Comparison of ENCODE assay signal across 15 cellular contexts in genomic region chr9:70403166-70403565, GRCh38. TPM values are rescaled to one million over a fixed set of nuclear protein-coding genes. Genes with fewer than 3 reads are reported as not detected.
DNase-seq lines count a peak whose midpoint lies in the region; ATAC-seq, FAIRE-seq and TF ChIP-seq lines count a peak whose summit lies in the region.
"Had no signal": no experiment of that assay in that cellular context is flagged by ENCODE, and none has a peak within 500 bp of the region (broad histone marks: within the 10 kb centered on the region; RNA-seq: fewer than 3 reads in every experiment).

No MANE protein-coding gene starts in this region.

- no TSS peak for BruUV-seq in endothelial cell of umbilical vein (replicated peaks; lab: Mats Ljungman, UMichigan)

- peaks cover 93% of the 10 kb centered on the region for H3K79me2 ChIP-seq in endothelial cell of umbilical vein (ENCODE audit: control insufficient read depth, insufficient read depth, low read length)

- no peak for ATAC-seq in stimulated activated naive CD8-positive, alpha-beta T cell treated with anti-CD3 and anti-CD28 coated beads, Interleukin-15, amount 100 ng/mL, for 72 hours
- ATAC-seq in HG03095 (IDR thresholded peaks at IDR 0.05; ENCODE audit: unreplicated experiment) = no peak
- ATAC-seq in activated CD4-positive, CD25-positive, alpha-beta regulatory T cell treated with anti-CD3 and anti-CD28 coated beads, Interleukin-2, amount 50 U/mL, for 24 hours = no peak

- H3K27ac ChIP-seq in endothelial cell of umbilical vein (ENCODE audit: insufficient read depth, low read depth, low read length) = no peak overlapping the region
- H3K27ac ChIP-seq: BLaER1 treated with 17β-estradiol and CSF1 and Interleukin-3, amounts not matched to agents 10 nM and 100 nM had no signal

- peaks cover 86% of the 10 kb centered on the region for H3K4me1 Mint-ChIP-seq in stimulated activated naive CD8-positive, alpha-beta T cell treated with anti-CD3 and anti-CD28 coated beads, Interleukin-15, Interleukin-2, amounts not matched to agents 100 ng/mL and 50 ng/mL, for 24 hours (ENCODE audit: low read depth)
- H3K4me1 Mint-ChIP-seq in stimulated activated naive CD8-positive, alpha-beta T cell treated with anti-CD3 and anti-CD28 coated beads, Interleukin-15, amount 100 ng/mL, for 72 hours = peaks cover 89% of the 10 kb centered on the region

- no peaks in the 10 kb centered on the region for H4K20me1 ChIP-seq in endothelial cell of umbilical vein (replicated peaks; ENCODE audit: control insufficient read depth, extremely low read depth, insufficient read depth, low read length)

- H3K4me1 ChIP-seq in endothelial cell of umbilical vein (ENCODE audit: control insufficient read depth, extremely low read depth, insufficient read depth, low read length) = peaks cover 15% of the 10 kb centered on the region

- H3K27me3 ChIP-seq in endothelial cell of umbilical vein (ENCODE audit: control insufficient read depth in 2 of 2, insufficient read depth in 2 of 2, low read length in 2 of 2) = no peaks in the 10 kb centered on the region
- H3K27me3 ChIP-seq: BLaER1 treated with 17β-estradiol and CSF1 and Interleukin-3, amounts not matched to agents 10 nM and 100 nM had no signal

- H3K9ac ChIP-seq in endothelial cell of umbilical vein (replicated peaks; ENCODE audit: extremely low read depth, insufficient read depth, low read length) = no peak overlapping the region

- no peak for TF ChIP-seq CTCF in endothelial cell of umbilical vein (IDR thresholded peaks at IDR 0.05; ENCODE audit: extremely low read depth in 1 of 2, insufficient read depth in 1 of 2, low read depth in 1 of 2, low read length in 2 of 2)

- H3K36me3 ChIP-seq in endothelial cell of umbilical vein (ENCODE audit: control insufficient read depth in 2 of 2, extremely low read depth in 1 of 2, insufficient read depth in 2 of 2, low read length in 2 of 2) = no peaks in the 10 kb centered on the region

- POLR2A ChIA-PET in endothelial cell of umbilical vein (lab: Charles Lee) = no interaction called here

- H3K27me3 Mint-ChIP-seq in stimulated activated naive CD8-positive, alpha-beta T cell treated with anti-CD3 and anti-CD28 coated beads, Interleukin-15, Interleukin-2, amounts not matched to agents 100 ng/mL and 50 ng/mL, for 24 hours = no peaks in the 10 kb centered on the region
- no peaks in the 10 kb centered on the region for H3K27me3 Mint-ChIP-seq in stimulated activated naive CD8-positive, alpha-beta T cell treated with anti-CD3 and anti-CD28 coated beads, Interleukin-15, amount 100 ng/mL, for 72 hours
- H3K27me3 Mint-ChIP-seq: activated B cell treated with CpG ODN at 0.5 μM for 24 hours had no signal

- H3K9me1 ChIP-seq in endothelial cell of umbilical vein (replicated peaks; ENCODE audit: control insufficient read depth, extremely low read depth, insufficient read depth, low read length) = no peaks in the 10 kb centered on the region

- dilution Hi-C loops in endothelial cell of umbilical vein (cut with MboI; ENCODE audit: extremely low pct_ligation_motif_present, low sequenced_read_pairs) = no loop called here

- H3K4me2 ChIP-seq in endothelial cell of umbilical vein (ENCODE audit: insufficient read depth, low read length) = no peak overlapping the region

- no peak for DNase-seq in stimulated activated naive CD8-positive, alpha-beta T cell treated with anti-CD3 and anti-CD28 coated beads, Interleukin-15, amount 100 ng/mL, for 72 hours
- DNase-seq in endothelial cell of umbilical vein (ENCODE audit: low read depth, low spot score) = peak; percentile 26
- peak; percentile 88 for DNase-seq in renal cortical epithelial cell (ENCODE audit: low read depth)
- DNase-seq in KBM-7 = no peak
- no peak for DNase-seq in HPDE6-E6E7 (ENCODE audit: extremely low spot score)
- DNase-seq: activated B cell treated with CpG ODN at 0.5 μM for 24 hours, foreskin fibroblast, NCI-H1417 treated with DMSO at 0.1 percent for 48 hours, NCI-H524 treated with DMSO at 0.1 percent for 48 hours, nucleus accumbens had no signal

- no peak for FAIRE-seq in endothelial cell of umbilical vein (lab: Jason Lieb, UNC)

- in situ Hi-C loops in KBM-7 (cut with MboI; ENCODE audit: low pct_unique_long_range_greater_than_20kb, low sequenced_read_pairs) = no loop called here

- no peak overlapping the region for H3K4me3 Mint-ChIP-seq in stimulated activated naive CD8-positive, alpha-beta T cell treated with anti-CD3 and anti-CD28 coated beads, Interleukin-15, Interleukin-2, amounts not matched to agents 100 ng/mL and 50 ng/mL, for 24 hours
- H3K4me3 Mint-ChIP-seq in stimulated activated naive CD8-positive, alpha-beta T cell treated with anti-CD3 and anti-CD28 coated beads, Interleukin-15, amount 100 ng/mL, for 72 hours = no peak overlapping the region
- H3K4me3 Mint-ChIP-seq: activated B cell treated with CpG ODN at 0.5 μM for 24 hours; activated T-helper 1 cell treated with anti-CD3 and anti-CD28 coated beads, Interleukin-12 subunit alpha, Interleukin-12 subunit beta, Interleukin-2, Interleukin-4 antibody, amounts not matched to agents 30 ng/mL and 10 ng/mL and 1 ng/mL, durations not matched to agents 14 hours and 24 hours and 36 hours had no signal

- no peaks in the 10 kb centered on the region for H3K36me3 Mint-ChIP-seq in stimulated activated naive CD8-positive, alpha-beta T cell treated with anti-CD3 and anti-CD28 coated beads, Interleukin-15, Interleukin-2, amounts not matched to agents 100 ng/mL and 50 ng/mL, for 24 hours (ENCODE audit: low read depth)

- H3K4me3 ChIP-seq in endothelial cell of umbilical vein (replicated peaks in 1 of 3; ENCODE audit: insufficient read depth in 1 of 3, low read depth in 1 of 3, low read length in 3 of 3) = no peak overlapping the region
- H3K4me3 ChIP-seq: BLaER1 treated with 17β-estradiol and CSF1 and Interleukin-3, amounts not matched to agents 10 nM and 100 nM had no signal

- H3K9me3 Mint-ChIP-seq in stimulated activated naive CD8-positive, alpha-beta T cell treated with anti-CD3 and anti-CD28 coated beads, Interleukin-15, Interleukin-2, amounts not matched to agents 100 ng/mL and 50 ng/mL, for 24 hours = no peaks in the 10 kb centered on the region
- H3K9me3 Mint-ChIP-seq in stimulated activated naive CD8-positive, alpha-beta T cell treated with anti-CD3 and anti-CD28 coated beads, Interleukin-15, amount 100 ng/mL, for 72 hours = no peaks in the 10 kb centered on the region
- H3K9me3 Mint-ChIP-seq: activated B cell treated with CpG ODN at 0.5 μM for 24 hours; activated T-helper 1 cell treated with anti-CD3 and anti-CD28 coated beads, Interleukin-12 subunit alpha, Interleukin-12 subunit beta, Interleukin-2, Interleukin-4 antibody, amounts not matched to agents 30 ng/mL and 10 ng/mL and 1 ng/mL, durations not matched to agents 14 hours and 24 hours and 36 hours had no signal

- H3K9me3 ChIP-seq in endothelial cell of umbilical vein (replicated peaks; ENCODE audit: control insufficient read depth, insufficient read depth, low read length) = no peaks in the 10 kb centered on the region
- H3K9me3 ChIP-seq: BLaER1 treated with 17β-estradiol and CSF1 and Interleukin-3, amounts not matched to agents 10 nM and 100 nM had no signal

- TF ChIP-seq POLR2A in endothelial cell of umbilical vein (IDR thresholded peaks at IDR 0.05; ENCODE audit: low read depth, low read length) = no peak

- H3K27ac Mint-ChIP-seq in stimulated activated naive CD8-positive, alpha-beta T cell treated with anti-CD3 and anti-CD28 coated beads, Interleukin-15, Interleukin-2, amounts not matched to agents 100 ng/mL and 50 ng/mL, for 24 hours = peak overlapping the region; percentile 70
- peak overlapping the region in 1 of 2 donors; percentile 15 for H3K27ac Mint-ChIP-seq in stimulated activated naive CD8-positive, alpha-beta T cell treated with anti-CD3 and anti-CD28 coated beads, Interleukin-15, amount 100 ng/mL, for 72 hours
- H3K27ac Mint-ChIP-seq: activated B cell treated with CpG ODN at 0.5 μM for 24 hours had no signal

- CTCF ChIA-PET in endothelial cell of umbilical vein (lab: Charles Lee) = interaction anchor here (0.8 to 2.8 kb wide), 4 partner anchors 10 to 199 kb away, joined by 3 to 13 read pairs (median 10); no protein-coding TSS in a partner anchor

- H2AFZ ChIP-seq in endothelial cell of umbilical vein (ENCODE audit: low read depth, low read length) = no peak overlapping the region

- intact Hi-C loops in endothelial cell of umbilical vein (cut with micrococcal nuclease) = no loop called here

TF ChIP-seq in endothelial cell of umbilical vein, 7 proteins besides CTCF, POLR2A, EP300 and RAD21:
- TF ChIP-seq JUN (IDR thresholded peaks at IDR 0.05; ENCODE audit: borderline replicate concordance, insufficient read depth, insufficient read length, low read depth) (no peak), FOS (IDR thresholded peaks at IDR 0.05; ENCODE audit: borderline replicate concordance, insufficient read depth, low read length) (no peak), GATA2 (IDR thresholded peaks at IDR 0.05; ENCODE audit: insufficient read depth, insufficient read length, low read depth, low read length) (no peak), MYC (IDR thresholded peaks at IDR 0.05; ENCODE audit: low read depth, low read length) (no peak), EZH2 (IDR thresholded peaks at IDR 0.05; ENCODE audit: borderline replicate concordance, low read depth, low read length, severe bottlenecking) (no peak), MAX (IDR thresholded peaks at IDR 0.05; ENCODE audit: insufficient read depth, insufficient read length) (no peak), POLR2AphosphoS5 (IDR thresholded peaks at IDR 0.05; ENCODE audit: insufficient read depth, low read depth, low read length) (no peak)

RNA-seq across cellular contexts. Expression of gene KLF9, which starts 11.3 kb away (rescaled TPM):
- 17.2 and 23.1 TPM in 2 replicates for total RNA-seq in endothelial cell of umbilical vein
- polyA plus RNA-seq in endothelial cell of umbilical vein = 6.6 and 7.3 TPM in 2 replicates
- 9.9 and 12.0 TPM in 2 replicates for polyA plus RNA-seq in endothelial cell of umbilical vein (2011; cell fraction: cytosol; rRNA removed)
- polyA plus RNA-seq in endothelial cell of umbilical vein (2011; cell fraction: nucleus; rRNA removed) = 13.0 and 15.9 TPM in 2 replicates
- polyA plus RNA-seq in endothelial cell of umbilical vein (2012) = 11.0 and 16.4 TPM in 2 replicates
- 10.0 and 12.9 TPM in 2 replicates for polyA minus RNA-seq in endothelial cell of umbilical vein
- polyA minus RNA-seq in endothelial cell of umbilical vein (2011; cell fraction: cytosol; rRNA and poly(A)+ RNA removed) = 2.4 TPM
- polyA minus RNA-seq in endothelial cell of umbilical vein (2011; cell fraction: nucleus; rRNA and poly(A)+ RNA removed) = 20.2 and 29.8 TPM in 2 replicates
- total RNA-seq in renal cortical epithelial cell = 20.7 and 30.9 TPM in 2 replicates

Comparison
In these comparisons a context has a peak if more than half of its experiments do, and no peak if none do; other contexts are left out.
1. DNase-seq: peak in endothelial cell of umbilical vein (single experiment) and renal cortical epithelial cell (single experiment); none in stimulated activated naive CD8-positive, alpha-beta T cell treated with anti-CD3 and anti-CD28 coated beads, Interleukin-15, amount 100 ng/mL, for 72 hours (0 of 2), KBM-7 (single experiment) and HPDE6-E6E7 (single experiment).